Comparison of ENCODE assay signal across 11 cellular contexts in genomic region chr2:85988210-85988913, GRCh38.
A peak's percentile ranks its signal among the peaks of the same experiment; 100 is the strongest.
DNase-seq lines count a peak whose midpoint lies in the region; ATAC-seq and TF ChIP-seq lines count a peak whose summit lies in the region.
"Had no signal": no experiment of that assay in that cellular context is flagged by ENCODE, and none has a peak within 500 bp of the region (broad histone marks: within the 10 kb centered on the region; RNA-seq: fewer than 3 reads in every experiment).

No MANE protein-coding gene starts in this region.

- H3K9ac ChIP-seq in subcutaneous abdominal adipose tissue (ENCODE audit: low read length in 5 of 5), result peak overlapping the region in 1 of 5 donors; percentile 54

- CTCF ChIA-PET in RWPE1 (lab: Yijun Ruan, JAX), result interaction anchor here (0.5 to 1.0 kb wide), 4 partner anchors 16 to 161 kb away, joined by 3 to 8 read pairs (median 4); no protein-coding TSS in a partner anchor

- H3K4me1 ChIP-seq in esophagus (ENCODE audit: control insufficient read depth in 2 of 2, insufficient read depth in 2 of 2, low read length in 1 of 2) (peaks cover 0 to 3% of the 10 kb centered on the region in 2 donors), lower lobe of right lung (peaks cover 22% of the 10 kb centered on the region), subcutaneous abdominal adipose tissue (ENCODE audit: control insufficient read depth in 5 of 5, insufficient read depth in 5 of 5, low read length in 5 of 5) (peaks cover 3 to 27% (median 22%) of the 10 kb centered on the region in 5 donors)

- 68 to 80% methylated on average over 10 of the region's 10 CpGs for WGBS in esophagus, 2 donors

- POLR2A ChIA-PET in RWPE1 (lab: Yijun Ruan, JAX; ENCODE audit: low non-redundant PET), result no interaction called here

- H3K36me3 ChIP-seq in esophagus (ENCODE audit: control insufficient read depth in 2 of 2, insufficient read depth in 2 of 2, low read length in 1 of 2) (no peaks in the 10 kb centered on the region), lower lobe of right lung (no peaks in the 10 kb centered on the region), subcutaneous abdominal adipose tissue (ENCODE audit: control insufficient read depth in 5 of 5, insufficient read depth in 5 of 5, low read length in 5 of 5) (no peaks in the 10 kb centered on the region)

- TF ChIP-seq CTCF in RWPE1 (conservative IDR thresholded peaks at IDR 0.05; ENCODE audit: low read depth) (no peak), lower lobe of right lung (IDR thresholded peaks at IDR 0.05) (no peak), GM10266 (IDR thresholded peaks at IDR 0.05; ENCODE audit: control insufficient read depth, insufficient read depth, low read depth, missing control alignments) (no peak)

- H3K4me3 ChIP-seq in esophagus (ENCODE audit: low read depth in 1 of 2, low read length in 2 of 2) (no peak overlapping the region), lower lobe of right lung (no peak overlapping the region), subcutaneous abdominal adipose tissue (ENCODE audit: low read depth in 1 of 5, low read length in 5 of 5) (no peak overlapping the region)

- H3K27me3 ChIP-seq in esophagus (ENCODE audit: control insufficient read depth in 1 of 2, insufficient read depth in 2 of 2, low read length in 2 of 2) (no peaks in the 10 kb centered on the region), lower lobe of right lung (ENCODE audit: low read depth) (no peaks in the 10 kb centered on the region), subcutaneous abdominal adipose tissue (ENCODE audit: control insufficient read depth in 5 of 5, insufficient read depth in 4 of 5, low read length in 5 of 5) (no peaks in the 10 kb centered on the region)

- intact Hi-C loops in lower lobe of right lung (cut with DNase I), result no loop called here

- peak; percentile 19 to 44 for ATAC-seq in lower lobe of right lung
- ATAC-seq: activated T-cell treated with anti-CD3 and anti-CD28 coated beads, Interleukin-2, amount 50 U/mL, for 4 hours had no signal

- H3K27ac ChIP-seq in RWPE1, result peak overlapping the region; percentile 56
- H3K27ac ChIP-seq in esophagus (ENCODE audit: low read depth in 2 of 2, low read length in 1 of 2), result peak overlapping the region; percentile 30 to 58
- peak overlapping the region; percentile 58 for H3K27ac ChIP-seq in lower lobe of right lung
- H3K27ac ChIP-seq in subcutaneous abdominal adipose tissue (ENCODE audit: low read depth, low read length), result peak overlapping the region; percentile 85

- H3K9me3 ChIP-seq in esophagus (ENCODE audit: control insufficient read depth in 2 of 2, insufficient read depth in 1 of 2, low read depth in 1 of 2, low read length in 1 of 2), result no peaks in the 10 kb centered on the region
- no peaks in the 10 kb centered on the region for H3K9me3 ChIP-seq in lower lobe of right lung
- H3K9me3 ChIP-seq in subcutaneous abdominal adipose tissue (ENCODE audit: control insufficient read depth in 5 of 5, low read length in 5 of 5), result no peaks in the 10 kb centered on the region

- DNase-seq in RWPE1 (ENCODE audit: low spot score) (no peak), lower lobe of right lung (no peak), GM10266 (ENCODE audit: extremely low spot score) (no peak), glomerular visceral epithelial cell (ENCODE audit: extremely low spot score) (no peak), DMS79 treated with DMSO at 0.1 percent for 48 hours (lab: John Stamatoyannopoulos, UW) (no peak)
- DNase-seq: activated T-cell treated with anti-CD3 and anti-CD28 coated beads, Interleukin-2, amount 50 U/mL, for 4 hours; NCI-H510A; RPMI8226; stimulated activated naive CD4-positive, alpha-beta T cell had no signal
